Comparison of ENCODE assay signal across 1 cellular context in genomic region chr19:40560092-40560507, GRCh38.
TF ChIP-seq lines count a peak whose summit lies in the region.

No MANE protein-coding gene starts in this region.

TF ChIP-seq in H1, 55 proteins besides CTCF, POLR2A, EP300 and RAD21:
- no peak for TF ChIP-seq RXRA (IDR thresholded peaks at IDR 0.05; ENCODE audit: insufficient read depth, low read depth, low read length)
- TF ChIP-seq CBX5 (IDR thresholded peaks at IDR 0.05; ENCODE audit: low read depth, low read length), result no peak
- no peak for TF ChIP-seq GABPA (IDR thresholded peaks at IDR 0.05; ENCODE audit: borderline replicate concordance, insufficient read depth, low read length)
- TF ChIP-seq SP2 (IDR thresholded peaks at IDR 0.05; ENCODE audit: low read length), result no peak
- TF ChIP-seq TBP (IDR thresholded peaks at IDR 0.05; ENCODE audit: low read depth, low read length), result no peak
- no peak for TF ChIP-seq E2F6 (IDR thresholded peaks at IDR 0.05)
- TF ChIP-seq CREB1 (IDR thresholded peaks at IDR 0.05), result no peak
- TF ChIP-seq BRCA1 (IDR thresholded peaks at IDR 0.05; ENCODE audit: low read depth, low read length), result no peak
